Comparison of ENCODE assay signal across 8 cellular contexts in genomic region chr22:50314455-50315288, GRCh38. TPM values are rescaled to one million over a fixed set of nuclear protein-coding genes. Genes with fewer than 3 reads are reported as not detected.
DNase-seq lines count a peak whose midpoint lies in the region; ATAC-seq and TF ChIP-seq lines count a peak whose summit lies in the region.

No MANE protein-coding gene starts in this region.

- intact Hi-C loops in naive thymus-derived CD4-positive, alpha-beta T cell (cut with micrococcal nuclease) = loop anchor here (1.0 to 5.0 kb wide), 5 partner anchors 13 to 62 kb away; partner anchors contain the start of genes DENND6B (in 1 of the 2), HDAC10 (in 1 of the 2), MAPK11 (in 1 of the 2) and PPP6R2 (in 1 of the 2)

- no peaks in the 10 kb centered on the region for H3K9me3 ChIP-seq in naive thymus-derived CD4-positive, alpha-beta T cell (ENCODE audit: control insufficient read depth in 2 of 3, low read length in 3 of 3)
- no peaks in the 10 kb centered on the region for H3K9me3 ChIP-seq in upper lobe of left lung

- peak in 1 of 4 donors; percentile 37 for TF ChIP-seq POLR2A in upper lobe of left lung (IDR thresholded peaks at IDR 0.05)

- H3K36me3 Mint-ChIP-seq in naive thymus-derived CD4-positive, alpha-beta T cell = no peaks in the 10 kb centered on the region

- no peaks in the 10 kb centered on the region for H3K27me3 ChIP-seq in naive thymus-derived CD4-positive, alpha-beta T cell (ENCODE audit: control insufficient read depth in 2 of 2, insufficient read depth in 2 of 2, low read length in 2 of 2)
- no peaks in the 10 kb centered on the region for H3K27me3 ChIP-seq in upper lobe of left lung

- H3K4me3 ChIP-seq in naive thymus-derived CD4-positive, alpha-beta T cell (ENCODE audit: low read length) = peak overlapping the region; percentile 53
- peak overlapping the region in 3 of 4 donors; percentile 23 to 33 (median 29) for H3K4me3 ChIP-seq in upper lobe of left lung

- H3K36me3 ChIP-seq in naive thymus-derived CD4-positive, alpha-beta T cell (ENCODE audit: control insufficient read depth in 2 of 3, insufficient read depth in 3 of 3, low read length in 3 of 3) = no peaks in the 10 kb centered on the region
- H3K36me3 ChIP-seq in upper lobe of left lung = peaks cover 0 to 3% (median 0%) of the 10 kb centered on the region in 4 donors

- CTCF ChIA-PET in naive thymus-derived CD4-positive, alpha-beta T cell (lab: Charles Lee) = interaction anchor here (0.7 kb wide), 1 partner anchor 70 kb away, joined by 3 read pairs; the partner anchor contains the start of gene TUBGCP6

- ATAC-seq in GM18517 (IDR thresholded peaks at IDR 0.05; ENCODE audit: unreplicated experiment) (peak; percentile 72), HG02870 (IDR thresholded peaks at IDR 0.05; ENCODE audit: unreplicated experiment) (peak; percentile 77), upper lobe of left lung (ENCODE audit: low FRiP score in 2 of 2) (peak; percentile 63 to 69)
- peak; percentile 94 for ATAC-seq in naive thymus-derived CD4-positive, alpha-beta T cell

- no peaks in the 10 kb centered on the region for H3K27me3 Mint-ChIP-seq in naive thymus-derived CD4-positive, alpha-beta T cell

- WGBS in upper lobe of left lung, 2 donors = 30 to 41% methylated on average over 17 to 27 of the region's 33 CpGs

- peaks cover 9 to 18% (median 12%) of the 10 kb centered on the region in 7 donors for H3K4me1 Mint-ChIP-seq in naive thymus-derived CD4-positive, alpha-beta T cell

- no peak for TF ChIP-seq CTCF in upper lobe of left lung (IDR thresholded peaks at IDR 0.05)

- no peaks in the 10 kb centered on the region for H3K9me3 Mint-ChIP-seq in naive thymus-derived CD4-positive, alpha-beta T cell

- H3K27ac Mint-ChIP-seq in naive thymus-derived CD4-positive, alpha-beta T cell = peak overlapping the region; percentile 79 to 97 (median 88)

- peaks cover 14 to 17% of the 10 kb centered on the region in 2 donors for H3K4me1 ChIP-seq in naive thymus-derived CD4-positive, alpha-beta T cell (ENCODE audit: control insufficient read depth in 2 of 2, insufficient read depth in 2 of 2, low read length in 2 of 2)
- peaks cover 18 to 30% (median 22%) of the 10 kb centered on the region in 4 donors for H3K4me1 ChIP-seq in upper lobe of left lung

- H3K27ac ChIP-seq in naive thymus-derived CD4-positive, alpha-beta T cell (ENCODE audit: low read depth, low read length) = peak overlapping the region; percentile 64
- H3K27ac ChIP-seq in upper lobe of left lung = peak overlapping the region in 3 of 4 donors; percentile 5 to 77 (median 70)

- peak overlapping the region; percentile 76 to 92 (median 87) for H3K4me3 Mint-ChIP-seq in naive thymus-derived CD4-positive, alpha-beta T cell

- POLR2A ChIA-PET in naive thymus-derived CD4-positive, alpha-beta T cell (lab: Charles Lee) = interaction anchor here (0.8 to 1.3 kb wide), 3 partner anchors 10 to 63 kb away, joined by 3 to 9 read pairs (median 3); partner anchors contain the start of gene HDAC10

- DNase-seq in RPMI8226 (peak; percentile 93), activated gamma-delta T cell (lab: John Stamatoyannopoulos, UW) (peak; percentile 42), upper lobe of left lung (peak; percentile 86 to 91), hepatic stellate cell (ENCODE audit: low spot score) (no peak), DMS 273 (lab: John Stamatoyannopoulos, UW; ENCODE audit: unreplicated experiment) (no peak)
- peak; percentile 44 to 71 (median 60) for DNase-seq in naive thymus-derived CD4-positive, alpha-beta T cell

- no peak for TF ChIP-seq EP300 in upper lobe of left lung (IDR thresholded peaks at IDR 0.05)

RNA-seq across cellular contexts. Expression of gene PLXNB2, which starts 7.2 kb away (rescaled TPM):
- total RNA-seq in naive thymus-derived CD4-positive, alpha-beta T cell = 100 to 1,000 TPM in 1 of 5 experiments, 10 to 100 TPM in 2, 1 to 10 TPM in 2; 2.9 to 138 (median 12.6) TPM
- under 1 TPM; 0.05 to 0.32 TPM for polyA plus RNA-seq in naive thymus-derived CD4-positive, alpha-beta T cell
- 100 to 1,000 TPM; 218 to 407 (median 313) TPM for total RNA-seq in upper lobe of left lung

RNA-seq across cellular contexts. Expression of gene DENND6B, which starts 12.1 kb away (rescaled TPM):
- total RNA-seq in naive thymus-derived CD4-positive, alpha-beta T cell = 1 to 10 TPM; 2.1 to 4.0 (median 2.8) TPM
- polyA plus RNA-seq in naive thymus-derived CD4-positive, alpha-beta T cell = under 1 TPM; 0.19 to 0.61 TPM
- total RNA-seq in upper lobe of left lung = 10 to 100 TPM in 5 of 6 donors, 1 to 10 TPM in 1; 9.5 to 24.1 (median 12.7) TPM

RNA-seq across cellular contexts. Expression of gene PPP6R2, which starts 28.5 kb away (rescaled TPM):
- total RNA-seq in naive thymus-derived CD4-positive, alpha-beta T cell = 10 to 100 TPM; 57.8 to 88.1 (median 78.1) TPM
- 10 to 100 TPM; 17.0 to 38.8 TPM for polyA plus RNA-seq in naive thymus-derived CD4-positive, alpha-beta T cell
- 100 to 1,000 TPM in 2 of 6 donors, 10 to 100 TPM in 4; 53.0 to 264 (median 63.8) TPM for total RNA-seq in upper lobe of left lung

RNA-seq across cellular contexts. Expression of gene MAPK11, which starts 44.5 kb away (rescaled TPM):
- 10 to 100 TPM in 1 of 5 experiments, 1 to 10 TPM in 4; 1.3 to 22.9 (median 4.5) TPM for total RNA-seq in naive thymus-derived CD4-positive, alpha-beta T cell
- under 1 TPM; 0.13 to 0.19 TPM for polyA plus RNA-seq in naive thymus-derived CD4-positive, alpha-beta T cell
- 10 to 100 TPM in 1 of 6 donors, 1 to 10 TPM in 5; 3.1 to 27.3 (median 8.6) TPM for total RNA-seq in upper lobe of left lung

RNA-seq across cellular contexts. Expression of gene MAPK12, which starts 53.2 kb away (rescaled TPM):
- 1 to 10 TPM; 1.7 to 6.2 (median 2.3) TPM for total RNA-seq in naive thymus-derived CD4-positive, alpha-beta T cell
- polyA plus RNA-seq in naive thymus-derived CD4-positive, alpha-beta T cell = under 1 TPM in 1 of 2 donors, not detected in 1; 0.07 TPM
- 10 to 100 TPM in 3 of 6 donors, 1 to 10 TPM in 3; 3.1 to 19.2 (median 10.1) TPM for total RNA-seq in upper lobe of left lung

Comparison
In these comparisons a context has a peak if more than half of its experiments do, and no peak if none do; other contexts are left out.
1. DNase-seq: peak in RPMI8226 (single experiment), activated gamma-delta T cell (single experiment), naive thymus-derived CD4-positive, alpha-beta T cell (9 of 9) and upper lobe of left lung (2 of 2); none in hepatic stellate cell (single experiment) and DMS 273 (single experiment).
2. Peak in every context shown above with its lines, with median percentiles within 50 percentile points of each other: ATAC-seq.